Comparison of ENCODE assay signal across 11 cellular contexts in the genomic region with DNA sequence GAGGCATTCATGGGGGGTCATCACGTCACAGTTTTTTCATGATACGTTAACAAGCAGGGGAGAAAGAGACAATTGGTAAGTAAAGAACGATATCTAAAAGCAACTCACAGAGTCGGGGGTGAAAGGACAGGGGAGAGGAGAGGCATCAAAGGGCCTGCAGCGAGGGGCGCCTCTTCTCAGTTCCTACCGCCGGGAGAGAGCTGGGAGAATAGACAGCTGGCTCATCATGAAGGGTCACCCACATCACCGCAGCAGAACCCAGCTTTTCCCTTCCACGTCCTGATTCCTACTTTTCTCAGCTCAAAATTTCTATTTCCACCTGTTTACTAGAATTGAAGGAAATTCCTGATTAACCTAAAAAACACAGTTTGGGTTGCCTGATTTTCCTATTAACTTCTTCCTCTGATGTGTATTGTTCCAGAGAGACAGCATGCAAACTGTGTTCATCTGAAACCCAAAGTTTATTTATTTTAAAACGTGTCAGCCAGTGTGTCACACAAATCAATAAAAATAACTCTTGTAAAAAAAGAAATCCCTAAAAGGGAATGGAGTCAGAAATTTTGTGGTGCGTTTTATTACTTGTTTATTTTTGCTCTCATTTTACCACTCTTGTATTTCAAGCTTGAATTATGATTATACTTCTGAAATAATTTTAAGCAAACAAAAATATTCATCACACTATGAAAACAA.
DNase-seq lines count a peak whose midpoint lies in the region; ATAC-seq and TF ChIP-seq lines count a peak whose summit lies in the region.
"Had no signal": no experiment of that assay in that cellular context is flagged by ENCODE, and none has a peak within 500 bp of the region (broad histone marks: within the 10 kb centered on the region; RNA-seq: fewer than 3 reads in every experiment).

No MANE protein-coding gene starts in this region.

- H3F3A ChIP-seq in DOHH2 (ENCODE audit: control insufficient read depth, insufficient read depth): no peaks in the 10 kb centered on the region

- no peak overlapping the region for H2BK120ac ChIP-seq in mesenchymal stem cell (ENCODE audit: low read depth, low read length)

- H3K9me3 ChIP-seq in DOHH2 (ENCODE audit: control insufficient read depth, insufficient read depth, low read length) (no peaks in the 10 kb centered on the region), mesenchymal stem cell (ENCODE audit: control insufficient read depth, low read length) (no peaks in the 10 kb centered on the region), transverse colon (no peaks in the 10 kb centered on the region)
- H3K9me3 ChIP-seq: HAP-1, Peyer's patch had no signal

- POLR2A ChIA-PET in HEK293T (lab: Yijun Ruan, JAX): interaction anchor here (2.1 kb wide), 1 partner anchor 342 kb away, joined by 6 read pairs; no protein-coding TSS in a partner anchor

- H3K27ac ChIP-seq in DOHH2 (ENCODE audit: low read depth, low read length) (no peak overlapping the region), VCaP (peak overlapping the region; percentile 78), mesenchymal stem cell (ENCODE audit: low read length, poor library complexity, severe bottlenecking) (no peak overlapping the region), transverse colon (no peak overlapping the region)
- H3K27ac ChIP-seq: Peyer's patch had no signal

- H3K27me3 ChIP-seq in DOHH2 (ENCODE audit: control insufficient read depth, low read length): peaks cover 5% of the 10 kb centered on the region; the same call in 1 of the 2 replicates
- H3K27me3 ChIP-seq in mesenchymal stem cell (ENCODE audit: control insufficient read depth in 1 of 2, insufficient read depth in 1 of 2, low read length in 2 of 2): peaks cover 0 to 16% of the 10 kb centered on the region in 2 experiments
- peaks cover 5% of the 10 kb centered on the region for H3K27me3 ChIP-seq in transverse colon
- H3K27me3 ChIP-seq: Peyer's patch had no signal

- no peak overlapping the region for H2AK5ac ChIP-seq in mesenchymal stem cell (ENCODE audit: low read length, severe bottlenecking)

- CTCF ChIA-PET in HEK293T (lab: Yijun Ruan, JAX): interaction anchor here (0.6 to 5.4 kb wide), 9 partner anchors 91 to 412 kb away, joined by 3 to 116 read pairs (median 4); a partner anchor contains a TSS

- peaks cover 9% of the 10 kb centered on the region for H3K4me1 ChIP-seq in DOHH2 (ENCODE audit: control insufficient read depth, low read length)
- H3K4me1 ChIP-seq in mesenchymal stem cell (ENCODE audit: control insufficient read depth, insufficient read depth, low read depth, low read length): peaks cover 2% of the 10 kb centered on the region
- H3K4me1 ChIP-seq in transverse colon: peaks cover 0 to 4% (median 0%) of the 10 kb centered on the region in 4 donors
- H3K4me1 ChIP-seq: HAP-1, Peyer's patch had no signal

- H2BK15ac ChIP-seq in mesenchymal stem cell (ENCODE audit: low read depth, poor library complexity, severe bottlenecking): no peak overlapping the region

- intact Hi-C loops in transverse colon (cut with DNase I; ENCODE audit: low total_unique reads): loop anchor here (5.0 kb wide), 1 partner anchor 342 kb away; no protein-coding TSS in a partner anchor
- intact Hi-C loops in left ventricle myocardium superior (cut with micrococcal nuclease): loop anchor here (2.0 kb wide), 1 partner anchor 342 kb away; no protein-coding TSS in a partner anchor

- TF ChIP-seq EP300 in transverse colon (IDR thresholded peaks at IDR 0.05; ENCODE audit: low read depth): no peak

- H3K4me3 ChIP-seq in DOHH2 (ENCODE audit: low read length): no peak overlapping the region
- H3K4me3 ChIP-seq in mesenchymal stem cell (ENCODE audit: insufficient read depth in 1 of 2, low read depth in 1 of 2, low read length in 2 of 2): no peak overlapping the region
- no peak overlapping the region for H3K4me3 ChIP-seq in transverse colon
- H3K4me3 ChIP-seq: HAP-1, K562, Peyer's patch had no signal

- no peak overlapping the region for H3K14ac ChIP-seq in mesenchymal stem cell (ENCODE audit: low read length in 2 of 2)

- peak overlapping the region; percentile 31 for H3K9ac ChIP-seq in mesenchymal stem cell (ENCODE audit: low read length)

- no peak for ATAC-seq in left ventricle myocardium superior

- no peak overlapping the region for H3K23ac ChIP-seq in mesenchymal stem cell (ENCODE audit: low read length in 2 of 2)

- H3K18ac ChIP-seq in mesenchymal stem cell (ENCODE audit: low read depth in 1 of 2, low read length in 2 of 2): no peak overlapping the region

- no peak overlapping the region for H2BK12ac ChIP-seq in mesenchymal stem cell (ENCODE audit: low read length in 2 of 2)

- WGBS in mesenchymal stem cell: 66% methylated on average over 11 of the region's 12 CpGs
- 72 to 77% methylated on average over 5 to 12 of the region's 12 CpGs for WGBS in transverse colon (ENCODE audit: low coverage in 1 of 2), 2 donors

- no peak overlapping the region for H4K91ac ChIP-seq in mesenchymal stem cell (ENCODE audit: low read length)

- H4K20me1 ChIP-seq in DOHH2 (ENCODE audit: control insufficient read depth, insufficient read depth, low read depth, low read length): no peaks in the 10 kb centered on the region

- in situ Hi-C loops in transverse colon (cut with MboI; ENCODE audit: low pct_ligation_motif_present in 1 of 4, low pct_unique_long_range_greater_than_20kb in 1 of 4, low sequenced_read_pairs in 3 of 4): loop anchor here in 2 of 4 donors (5.0 kb wide), 2 partner anchors 342 to 347 kb away; no protein-coding TSS in a partner anchor

- DNase-seq in HEK293T (ENCODE audit: extremely low spot score) (no peak), mesenchymal stem cell (no peak), transverse colon (no peak), left ventricle myocardium superior (no peak), NCI-H526 treated with DMSO at 0.1 percent for 48 hours (lab: John Stamatoyannopoulos, UW) (no peak), kidney tubule cell (ENCODE audit: low spot score) (no peak)

- H3K36me3 ChIP-seq in DOHH2 (ENCODE audit: control insufficient read depth, low read length) (no peaks in the 10 kb centered on the region), mesenchymal stem cell (ENCODE audit: control insufficient read depth in 1 of 2, insufficient read depth in 2 of 2, low read depth in 1 of 2, low read length in 2 of 2) (no peaks in the 10 kb centered on the region), transverse colon (no peaks in the 10 kb centered on the region)
- H3K36me3 ChIP-seq: HAP-1, Peyer's patch had no signal

- H3K4me2 ChIP-seq in DOHH2 (ENCODE audit: low read length) (peak overlapping the region; percentile 30; the same call in 1 of the 2 replicates), mesenchymal stem cell (ENCODE audit: low read length, poor library complexity, severe bottlenecking) (no peak overlapping the region)

- H3K79me1 ChIP-seq in mesenchymal stem cell (replicated peaks; ENCODE audit: low read length, poor library complexity, severe bottlenecking): no peaks in the 10 kb centered on the region

- H2BK5ac ChIP-seq in mesenchymal stem cell (ENCODE audit: low read depth, low read length, poor library complexity, severe bottlenecking): no peak overlapping the region

- no peaks in the 10 kb centered on the region for H3K9me2 ChIP-seq in DOHH2 (replicated peaks; ENCODE audit: control insufficient read depth, low read length)

- no peak overlapping the region for H2AFZ ChIP-seq in mesenchymal stem cell (ENCODE audit: low read depth, low read length)

- TF ChIP-seq POLR2A in transverse colon (IDR thresholded peaks at IDR 0.05): no peak

- H4K8ac ChIP-seq in mesenchymal stem cell (ENCODE audit: low read length): no peak overlapping the region

- TF ChIP-seq CTCF in DOHH2 (IDR thresholded peaks at IDR 0.05; ENCODE audit: low read depth, low read length, poor library complexity, severe bottlenecking) (no peak), VCaP (conservative IDR thresholded peaks at IDR 0.05) (no peak), transverse colon (IDR thresholded peaks at IDR 0.05) (no peak)

- no peaks in the 10 kb centered on the region for H3K79me2 ChIP-seq in DOHH2 (ENCODE audit: control insufficient read depth, low read length)

- no peak overlapping the region for H3K4ac ChIP-seq in mesenchymal stem cell (ENCODE audit: low read depth in 1 of 2, low read length in 2 of 2)

TF ChIP-seq in HEK293T, 16 proteins besides CTCF, POLR2A, EP300 and RAD21:
- TF ChIP-seq SP1 (IDR thresholded peaks at IDR 0.05) (no peak), LEF1 (IDR thresholded peaks at IDR 0.05; ENCODE audit: borderline replicate concordance) (no peak), ZNF384 (IDR thresholded peaks at IDR 0.05) (no peak), SUZ12 (IDR thresholded peaks at IDR 0.05) (no peak), L3MBTL2 (conservative IDR thresholded peaks at IDR 0.05) (no peak), FOXM1 (IDR thresholded peaks at IDR 0.05; ENCODE audit: borderline replicate concordance) (no peak), HDGF (IDR thresholded peaks at IDR 0.05; ENCODE audit: borderline replicate concordance) (no peak), ELF4 (IDR thresholded peaks at IDR 0.05) (no peak), FOXK2 (IDR thresholded peaks at IDR 0.05) (no peak), BHLHE40 (IDR thresholded peaks at IDR 0.05; ENCODE audit: borderline replicate concordance) (no peak), FOXA1 (IDR thresholded peaks at IDR 0.05) (no peak), CTBP1 (IDR thresholded peaks at IDR 0.05; ENCODE audit: borderline replicate concordance) (peak; percentile 77; the same call in 1 of the 2 replicates), NFRKB (IDR thresholded peaks at IDR 0.05) (no peak), ARNT (IDR thresholded peaks at IDR 0.05) (peak; percentile 72; the same call in 1 of the 2 replicates), TARDBP (IDR thresholded peaks at IDR 0.05) (no peak)
- TF ChIP-seq, protein P1, sequence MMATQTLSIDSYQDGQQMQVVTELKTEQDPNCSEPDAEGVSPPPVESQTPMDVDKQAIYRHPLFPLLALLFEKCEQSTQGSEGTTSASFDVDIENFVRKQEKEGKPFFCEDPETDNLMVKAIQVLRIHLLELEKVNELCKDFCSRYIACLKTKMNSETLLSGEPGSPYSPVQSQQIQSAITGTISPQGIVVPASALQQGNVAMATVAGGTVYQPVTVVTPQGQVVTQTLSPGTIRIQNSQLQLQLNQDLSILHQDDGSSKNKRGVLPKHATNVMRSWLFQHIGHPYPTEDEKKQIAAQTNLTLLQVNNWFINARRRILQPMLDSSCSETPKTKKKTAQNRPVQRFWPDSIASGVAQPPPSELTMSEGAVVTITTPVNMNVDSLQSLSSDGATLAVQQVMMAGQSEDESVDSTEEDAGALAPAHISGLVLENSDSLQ (IDR thresholded peaks at IDR 0.05): peak; percentile 61
TF ChIP-seq in HEK293T: peak in this region for 3.
